ENCODE assay signal across 8 cellular contexts in the genomic region with DNA sequence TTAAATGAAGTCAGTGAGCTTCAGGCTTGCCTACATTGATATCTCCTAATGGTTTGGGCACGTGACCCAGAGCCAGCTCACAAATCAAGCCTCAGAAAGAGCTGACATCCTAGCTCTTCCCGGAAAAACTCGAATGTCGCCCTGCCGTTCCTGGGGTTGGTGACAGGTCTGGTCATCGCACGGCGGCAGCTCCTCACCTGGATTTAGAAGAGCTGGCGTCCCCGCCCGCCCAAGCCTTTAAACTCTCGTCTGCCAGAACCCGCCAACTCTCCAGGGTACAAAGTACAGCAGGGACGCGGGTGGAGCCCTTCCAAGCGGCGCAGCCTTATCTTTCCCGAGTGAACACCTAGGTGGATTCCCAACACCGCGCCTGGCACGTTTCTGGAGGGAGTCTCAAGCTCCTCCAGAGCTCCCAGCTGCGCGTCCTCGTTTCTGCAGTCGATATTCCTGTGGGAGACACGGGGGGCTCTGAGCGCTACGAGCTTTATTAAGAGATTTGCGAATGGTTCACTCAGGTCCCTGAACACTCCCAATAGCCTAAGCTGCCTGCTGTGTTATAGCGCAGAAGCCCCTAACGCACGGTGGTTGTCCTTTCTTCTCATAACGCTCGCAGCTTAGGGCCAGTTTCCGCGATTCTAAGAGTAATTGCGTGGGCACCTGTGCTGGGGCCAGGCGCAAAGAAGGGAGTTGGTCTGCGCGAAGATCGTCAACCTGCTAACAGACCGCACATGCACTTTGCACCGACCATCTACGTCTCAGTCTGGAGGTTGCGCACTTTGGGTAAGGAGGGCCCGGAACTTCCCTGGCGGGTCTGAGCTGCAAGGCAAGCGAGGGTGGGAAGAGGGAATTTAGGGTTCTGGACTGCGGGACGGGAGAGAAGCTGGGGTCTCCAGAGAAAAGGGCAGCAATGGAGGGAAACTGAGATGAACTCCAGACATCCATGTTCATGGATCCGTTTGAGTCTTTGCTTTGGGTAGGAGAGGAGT. TPM values are rescaled to one million over a fixed set of nuclear protein-coding genes. Genes with fewer than 3 reads are reported as not detected.
DNase-seq lines count a peak whose midpoint lies in the region; ATAC-seq and TF ChIP-seq lines count a peak whose summit lies in the region.

A gene with protein sequence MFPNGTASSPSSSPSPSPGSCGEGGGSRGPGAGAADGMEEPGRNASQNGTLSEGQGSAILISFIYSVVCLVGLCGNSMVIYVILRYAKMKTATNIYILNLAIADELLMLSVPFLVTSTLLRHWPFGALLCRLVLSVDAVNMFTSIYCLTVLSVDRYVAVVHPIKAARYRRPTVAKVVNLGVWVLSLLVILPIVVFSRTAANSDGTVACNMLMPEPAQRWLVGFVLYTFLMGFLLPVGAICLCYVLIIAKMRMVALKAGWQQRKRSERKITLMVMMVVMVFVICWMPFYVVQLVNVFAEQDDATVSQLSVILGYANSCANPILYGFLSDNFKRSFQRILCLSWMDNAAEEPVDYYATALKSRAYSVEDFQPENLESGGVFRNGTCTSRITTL (plus strand): TSS at position 75 of the 986 bp plus-strand sequence. CDS start 1,486 bp downstream, outside the sequence.

- WGBS in esophagus muscularis mucosa = 2% methylated on average over 41 of the region's 51 CpGs

- H3K4me2 ChIP-seq in neural cell (ENCODE audit: low read length) = peak within 1 kb of the TSS; percentile 88

- no peaks in the 10 kb centered on the region for H3K9me2 ChIP-seq in neural cell (ENCODE audit: insufficient read depth, low read length)

- H3K9ac ChIP-seq in neural cell (ENCODE audit: low read length) = peak within 1 kb of the TSS; percentile 50

- no peaks in the 10 kb centered on the region for H3K79me2 ChIP-seq in neural cell (replicated peaks; ENCODE audit: insufficient read depth, low read length)

- TF ChIP-seq CTCF in BJ (IDR thresholded peaks at IDR 0.05; ENCODE audit: insufficient read depth, low read depth, low read length) (no peak), esophagus muscularis mucosa (IDR thresholded peaks at IDR 0.05) (no peak), neural cell (IDR thresholded peaks at IDR 0.05; ENCODE audit: poor library complexity, severe bottlenecking) (no peak)

- H4K20me1 ChIP-seq in neural cell (ENCODE audit: insufficient read depth) = no peaks in the 10 kb centered on the region

- no peak within 1 kb of the TSS for H3K27ac Mint-ChIP-seq in stimulated activated memory B cell treated with anti-CD40 and anti-IgM and Interleukin-4, amounts not matched to agents 10 μg/mL and 1 μg/mL and 100 μg/mL, for 72 hours

- ATAC-seq in HG03025 (IDR thresholded peaks at IDR 0.05; ENCODE audit: low FRiP score, unreplicated experiment) = no peak
- no peak for ATAC-seq in stimulated activated memory B cell treated with anti-CD40 and anti-IgM and Interleukin-4, amounts not matched to agents 10 μg/mL and 1 μg/mL and 100 μg/mL, for 72 hours

- H3K36me3 ChIP-seq in BJ (ENCODE audit: control insufficient read depth, insufficient read depth, low read length) (no peaks in the 10 kb centered on the region; the same call in 1 of the 2 replicates), esophagus muscularis mucosa (no peaks in the 10 kb centered on the region), neural cell (ENCODE audit: insufficient read depth, low read length) (no peaks in the 10 kb centered on the region)

- H3K9me3 ChIP-seq in esophagus muscularis mucosa (peaks cover 0 to 11% (median 10%) of the 10 kb centered on the region in 4 donors), neural cell (ENCODE audit: low read length) (peaks cover 11% of the 10 kb centered on the region)

- intact Hi-C loops in esophagus muscularis mucosa (cut with DNase I) = no loop called here

- H3K4me1 Mint-ChIP-seq in stimulated activated memory B cell treated with anti-CD40 and anti-IgM and Interleukin-4, amounts not matched to agents 10 μg/mL and 1 μg/mL and 100 μg/mL, for 72 hours = no peaks in the 10 kb centered on the region

- DNase-seq in BJ (ENCODE audit: low read depth) (no peak), LoVo (ENCODE audit: low spot score) (peak; percentile 59), esophagus muscularis mucosa (ENCODE audit: extremely low spot score) (no peak), NCI-H146 (lab: John Stamatoyannopoulos, UW) (no peak)
- DNase-seq in stimulated activated CD4-positive, alpha-beta T cell treated with anti-CD3 and anti-CD28 coated beads, Interleukin-4, amount 100 ng/mL, for 4 hours = no peak

- peaks cover 0 to 44% (median 33%) of the 10 kb centered on the region in 4 donors for H3K4me1 ChIP-seq in esophagus muscularis mucosa

- H3F3A ChIP-seq in neural cell (ENCODE audit: insufficient read depth, low read length, poor library complexity, severe bottlenecking) = no peaks in the 10 kb centered on the region

- CTCF ChIA-PET in BJ (lab: Yijun Ruan, JAX) = interaction anchor here (0.6 to 2.5 kb wide), 16 partner anchors 9 to 662 kb away, joined by 3 to 17 read pairs (median 4); no protein-coding TSS in a partner anchor

- H3K9me3 Mint-ChIP-seq in stimulated activated memory B cell treated with anti-CD40 and anti-IgM and Interleukin-4, amounts not matched to agents 10 μg/mL and 1 μg/mL and 100 μg/mL, for 72 hours = peaks cover 17% of the 10 kb centered on the region

- POLR2A ChIA-PET in BJ (lab: Charles Lee) = interaction anchor here (0.6 kb wide), 2 partner anchors 68 to 202 kb away, joined by 4 read pairs; no protein-coding TSS in a partner anchor

- H3K4me3 Mint-ChIP-seq in stimulated activated memory B cell treated with anti-CD40 and anti-IgM and Interleukin-4, amounts not matched to agents 10 μg/mL and 1 μg/mL and 100 μg/mL, for 72 hours = no peak within 1 kb of the TSS

- H3K27me3 Mint-ChIP-seq in stimulated activated memory B cell treated with anti-CD40 and anti-IgM and Interleukin-4, amounts not matched to agents 10 μg/mL and 1 μg/mL and 100 μg/mL, for 72 hours = peaks cover 40% of the 10 kb centered on the region

- TF ChIP-seq RAD21 in neural cell (conservative IDR thresholded peaks at IDR 0.05) = no peak

- H3K36me3 Mint-ChIP-seq in stimulated activated memory B cell treated with anti-CD40 and anti-IgM and Interleukin-4, amounts not matched to agents 10 μg/mL and 1 μg/mL and 100 μg/mL, for 72 hours = no peaks in the 10 kb centered on the region

- peak within 1 kb of the TSS; percentile 3 for H2AFZ ChIP-seq in neural cell (ENCODE audit: low read depth, low read length)

- H3K4me3 ChIP-seq in BJ (ENCODE audit: low read depth, low read length) (peak within 1 kb of the TSS; percentile 85), esophagus muscularis mucosa (peak within 1 kb of the TSS; percentile 41 to 54 (median 43)), neural cell (ENCODE audit: low read length) (peak within 1 kb of the TSS; percentile 65)

- TF ChIP-seq EP300 in esophagus muscularis mucosa (IDR thresholded peaks at IDR 0.05) = no peak
- TF ChIP-seq EP300 in neural cell (conservative IDR thresholded peaks at IDR 0.05; ENCODE audit: poor library complexity, severe bottlenecking) = no peak

- no peak for TF ChIP-seq POLR2A in esophagus muscularis mucosa (IDR thresholded peaks at IDR 0.05; ENCODE audit: low read depth)

- H3K27ac ChIP-seq in esophagus muscularis mucosa (replicated peaks in 1 of 4) (no peak within 1 kb of the TSS), neural cell (ENCODE audit: low read length) (no peak within 1 kb of the TSS)

- H3K27me3 ChIP-seq in BJ (ENCODE audit: control insufficient read depth, insufficient read depth, low read length) (no peaks in the 10 kb centered on the region), esophagus muscularis mucosa (peaks cover 0 to 65% (median 10%) of the 10 kb centered on the region in 4 donors), neural cell (ENCODE audit: insufficient read depth, low read depth, low read length) (peaks cover 64% of the 10 kb centered on the region)

TF ChIP-seq in neural cell, 6 proteins besides CTCF, POLR2A, EP300 and RAD21:
- TF ChIP-seq POLR2AphosphoS5 (IDR thresholded peaks at IDR 0.05) (no peak), EZH2 (IDR thresholded peaks at IDR 0.05; ENCODE audit: borderline replicate concordance, insufficient read depth, low read length, poor library complexity, severe bottlenecking) (no peak), SMC3 (conservative IDR thresholded peaks at IDR 0.05; ENCODE audit: poor library complexity) (no peak), MXI1 (conservative IDR thresholded peaks at IDR 0.05; ENCODE audit: poor library complexity, severe bottlenecking) (no peak), TAF1 (IDR thresholded peaks at IDR 0.05; ENCODE audit: low read depth) (no peak)
- TF ChIP-seq, protein P1, sequence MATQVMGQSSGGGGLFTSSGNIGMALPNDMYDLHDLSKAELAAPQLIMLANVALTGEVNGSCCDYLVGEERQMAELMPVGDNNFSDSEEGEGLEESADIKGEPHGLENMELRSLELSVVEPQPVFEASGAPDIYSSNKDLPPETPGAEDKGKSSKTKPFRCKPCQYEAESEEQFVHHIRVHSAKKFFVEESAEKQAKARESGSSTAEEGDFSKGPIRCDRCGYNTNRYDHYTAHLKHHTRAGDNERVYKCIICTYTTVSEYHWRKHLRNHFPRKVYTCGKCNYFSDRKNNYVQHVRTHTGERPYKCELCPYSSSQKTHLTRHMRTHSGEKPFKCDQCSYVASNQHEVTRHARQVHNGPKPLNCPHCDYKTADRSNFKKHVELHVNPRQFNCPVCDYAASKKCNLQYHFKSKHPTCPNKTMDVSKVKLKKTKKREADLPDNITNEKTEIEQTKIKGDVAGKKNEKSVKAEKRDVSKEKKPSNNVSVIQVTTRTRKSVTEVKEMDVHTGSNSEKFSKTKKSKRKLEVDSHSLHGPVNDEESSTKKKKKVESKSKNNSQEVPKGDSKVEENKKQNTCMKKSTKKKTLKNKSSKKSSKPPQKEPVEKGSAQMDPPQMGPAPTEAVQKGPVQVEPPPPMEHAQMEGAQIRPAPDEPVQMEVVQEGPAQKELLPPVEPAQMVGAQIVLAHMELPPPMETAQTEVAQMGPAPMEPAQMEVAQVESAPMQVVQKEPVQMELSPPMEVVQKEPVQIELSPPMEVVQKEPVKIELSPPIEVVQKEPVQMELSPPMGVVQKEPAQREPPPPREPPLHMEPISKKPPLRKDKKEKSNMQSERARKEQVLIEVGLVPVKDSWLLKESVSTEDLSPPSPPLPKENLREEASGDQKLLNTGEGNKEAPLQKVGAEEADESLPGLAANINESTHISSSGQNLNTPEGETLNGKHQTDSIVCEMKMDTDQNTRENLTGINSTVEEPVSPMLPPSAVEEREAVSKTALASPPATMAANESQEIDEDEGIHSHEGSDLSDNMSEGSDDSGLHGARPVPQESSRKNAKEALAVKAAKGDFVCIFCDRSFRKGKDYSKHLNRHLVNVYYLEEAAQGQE (IDR thresholded peaks at IDR 0.05; ENCODE audit: borderline replicate concordance) = no peak

RNA-seq across cellular contexts. Expression of the gene that starts here (rescaled TPM):
- 42.2 and 55.9 TPM in 2 replicates for polyA plus RNA-seq in BJ (2011; rRNA removed)
- polyA minus RNA-seq in BJ (2011; rRNA and poly(A)+ RNA removed) = 26.1 and 34.8 TPM in 2 replicates
- under 1 TPM; 0.33 to 0.97 (median 0.58) TPM for total RNA-seq in esophagus muscularis mucosa
- 2.1 and 2.4 TPM in 2 replicates for polyA plus RNA-seq in neural cell
- polyA minus RNA-seq in neural cell = 2.9 TPM in 2 replicates

Comparison
In these comparisons a context has a peak if more than half of its experiments do, and no peak if none do; other contexts are left out.
1. RNA of the gene that starts here (polyA plus RNA-seq): 42.2 to 55.9 TPM in BJ; 2.1 to 2.4 TPM in neural cell; every median in the first group is over 10 times any median in the second.
2. Peak in every context shown above with its lines, with median percentiles within 50 percentile points of each other: H3K4me3 ChIP-seq.